ENCODE assay signal across 26 cellular contexts in genomic region chr15:76674883-76675282, GRCh38.
DNase-seq lines count a peak whose midpoint lies in the region; ATAC-seq, FAIRE-seq and TF ChIP-seq lines count a peak whose summit lies in the region.
"Had no signal": no experiment of that assay in that cellular context is flagged by ENCODE, and none has a peak within 500 bp of the region (broad histone marks: within the 10 kb centered on the region; RNA-seq: fewer than 3 reads in every experiment).

No MANE protein-coding gene starts in this region.

- H3K27ac Mint-ChIP-seq in activated CD4-positive, alpha-beta T cell treated with anti-CD3 and anti-CD28 coated beads, Interleukin-2, amount 10 ng/mL, durations not matched to agents 24 days and 14 days, result no peak overlapping the region
- H3K27ac Mint-ChIP-seq: activated naive CD8-positive, alpha-beta T cell treated with anti-CD3 and anti-CD28 coated beads for 36 hours; activated T-helper 17 cell treated with anti-CD3 and anti-CD28 coated beads, Interleukin-2, amount 50 U/mL, for 72 hours; CD4-positive, alpha-beta memory T cell; nephron; stimulated activated effector memory CD8-positive, alpha-beta T cell treated with anti-CD3 and anti-CD28 coated beads, Interleukin-12 subunit alpha, Interleukin-12 subunit beta, amount 100 ng/mL, for 72 hours had no signal

- no peaks in the 10 kb centered on the region for H3K4me1 Mint-ChIP-seq in activated CD4-positive, alpha-beta T cell treated with anti-CD3 and anti-CD28 coated beads, Interleukin-2, amount 10 ng/mL, durations not matched to agents 24 days and 14 days
- H3K4me1 Mint-ChIP-seq: activated naive CD8-positive, alpha-beta T cell treated with anti-CD3 and anti-CD28 coated beads for 36 hours; activated T-helper 17 cell treated with anti-CD3 and anti-CD28 coated beads, Interleukin-2, amount 50 U/mL, for 72 hours; CD4-positive, alpha-beta memory T cell; nephron; stimulated activated effector memory CD8-positive, alpha-beta T cell treated with anti-CD3 and anti-CD28 coated beads, Interleukin-12 subunit alpha, Interleukin-12 subunit beta, amount 100 ng/mL, for 72 hours had no signal

- peak; percentile 34 for DNase-seq in AG04449 (ENCODE audit: low read depth, low spot score)
- DNase-seq in HTR-8/SVneo (ENCODE audit: insufficient read length, low spot score), result peak; percentile 5
- DNase-seq in astrocyte of the cerebellum (ENCODE audit: low read depth), result peak; percentile 4
- DNase-seq in foreskin keratinocyte, result peak; percentile 18 to 50
- no peak for DNase-seq in NCI-H2196 treated with DMSO at 0.1 percent for 48 hours (lab: John Stamatoyannopoulos, UW; ENCODE audit: unreplicated experiment)
- DNase-seq in activated CD4-positive, alpha-beta T cell treated with anti-CD3 and anti-CD28 coated beads, Interleukin-2, amount 10 ng/mL, durations not matched to agents 24 days and 14 days, result no peak
- DNase-seq in activated CD8-positive, alpha-beta memory T cell treated with anti-CD3 and anti-CD28 coated beads for 24 hours, result no peak
- DNase-seq: activated naive CD8-positive, alpha-beta T cell treated with anti-CD3 and anti-CD28 coated beads for 36 hours; caudate nucleus; CD4-positive, alpha-beta memory T cell; DMS153; dorsolateral prefrontal cortex; Kasumi-1; midbrain; NCI-H1092 treated with DMSO at 0.1 percent for 48 hours; NCI-H2107; NCI-H526 treated with DMSO at 0.1 percent for 48 hours had no signal

- peaks cover 3% of the 10 kb centered on the region for H3K27me3 Mint-ChIP-seq in activated CD4-positive, alpha-beta T cell treated with anti-CD3 and anti-CD28 coated beads, Interleukin-2, amount 10 ng/mL, durations not matched to agents 24 days and 14 days
- H3K27me3 Mint-ChIP-seq: activated naive CD8-positive, alpha-beta T cell treated with anti-CD3 and anti-CD28 coated beads for 36 hours; activated T-helper 17 cell treated with anti-CD3 and anti-CD28 coated beads, Interleukin-2, amount 50 U/mL, for 72 hours; CD4-positive, alpha-beta memory T cell had no signal

- H3K4me3 Mint-ChIP-seq in activated CD4-positive, alpha-beta T cell treated with anti-CD3 and anti-CD28 coated beads, Interleukin-2, amount 10 ng/mL, durations not matched to agents 24 days and 14 days, result no peak overlapping the region
- H3K4me3 Mint-ChIP-seq: activated naive CD8-positive, alpha-beta T cell treated with anti-CD3 and anti-CD28 coated beads for 36 hours; activated T-helper 17 cell treated with anti-CD3 and anti-CD28 coated beads, Interleukin-2, amount 50 U/mL, for 72 hours; CD4-positive, alpha-beta memory T cell; nephron; stimulated activated effector memory CD8-positive, alpha-beta T cell treated with anti-CD3 and anti-CD28 coated beads, Interleukin-12 subunit alpha, Interleukin-12 subunit beta, amount 100 ng/mL, for 72 hours had no signal

- H3K36me3 Mint-ChIP-seq in activated CD4-positive, alpha-beta T cell treated with anti-CD3 and anti-CD28 coated beads, Interleukin-2, amount 10 ng/mL, durations not matched to agents 24 days and 14 days (ENCODE audit: low read depth), result no peaks in the 10 kb centered on the region

- ATAC-seq in foreskin keratinocyte (peak; percentile 60), HG03095 (IDR thresholded peaks at IDR 0.05; ENCODE audit: unreplicated experiment) (no peak)
- ATAC-seq: activated T-helper 17 cell treated with anti-CD3 and anti-CD28 coated beads, Interleukin-2, amount 50 U/mL, for 72 hours; left lobe of liver; stimulated activated effector memory CD8-positive, alpha-beta T cell treated with anti-CD3 and anti-CD28 coated beads, Interleukin-12 subunit alpha, Interleukin-12 subunit beta, amount 100 ng/mL, for 72 hours had no signal

- no peaks in the 10 kb centered on the region for H3K9me3 Mint-ChIP-seq in activated CD4-positive, alpha-beta T cell treated with anti-CD3 and anti-CD28 coated beads, Interleukin-2, amount 10 ng/mL, durations not matched to agents 24 days and 14 days
- H3K9me3 Mint-ChIP-seq: activated naive CD8-positive, alpha-beta T cell treated with anti-CD3 and anti-CD28 coated beads for 36 hours; activated T-helper 17 cell treated with anti-CD3 and anti-CD28 coated beads, Interleukin-2, amount 50 U/mL, for 72 hours; nephron; stimulated activated effector memory CD8-positive, alpha-beta T cell treated with anti-CD3 and anti-CD28 coated beads, Interleukin-12 subunit alpha, Interleukin-12 subunit beta, amount 100 ng/mL, for 72 hours had no signal

- no peaks in the 10 kb centered on the region for H3K27me3 ChIP-seq in foreskin keratinocyte
- H3K27me3 ChIP-seq: dorsolateral prefrontal cortex, suprapubic skin, vagina had no signal

- no peak overlapping the region for H3K27ac ChIP-seq in foreskin keratinocyte
- H3K27ac ChIP-seq: dorsolateral prefrontal cortex, epithelial cell of prostate, suprapubic skin, vagina had no signal

- H3K4me1 ChIP-seq in foreskin keratinocyte, result no peaks in the 10 kb centered on the region
- H3K4me1 ChIP-seq: suprapubic skin, vagina had no signal

- H3K4me3 ChIP-seq in AG04449 (ENCODE audit: low read depth, low read length) (no peak overlapping the region), astrocyte of the cerebellum (ENCODE audit: low read depth, low read length) (no peak overlapping the region)
- H3K4me3 ChIP-seq: dorsolateral prefrontal cortex, suprapubic skin, vagina had no signal

- in situ Hi-C loops in astrocyte of the cerebellum (cut with HindIII; ENCODE audit: low sequenced_read_pairs), result no loop called here

- POLR2A ChIA-PET in AG04449 (lab: Yijun Ruan, JAX), result no interaction called here

- FAIRE-seq in HTR-8/SVneo (lab: Jason Lieb, UNC), result no peak
- FAIRE-seq: H1 had no signal

- intact Hi-C loops in activated CD4-positive, alpha-beta T cell treated with anti-CD3 and anti-CD28 coated beads, Interleukin-2, amount 10 ng/mL, durations not matched to agents 24 days and 14 days (cut with micrococcal nuclease), result no loop called here

- CTCF ChIA-PET in AG04449 (lab: Yijun Ruan, JAX), result no interaction called here

- TF ChIP-seq CTCF in AG04449 (IDR thresholded peaks at IDR 0.05; ENCODE audit: insufficient read depth, low read length, missing control alignments) (no peak), astrocyte of the cerebellum (IDR thresholded peaks at IDR 0.05; ENCODE audit: low read depth, low read length, missing control alignments) (no peak), foreskin keratinocyte (conservative IDR thresholded peaks at IDR 0.05) (no peak)

Comparison
In these comparisons a context has a peak if more than half of its experiments do, and no peak if none do; other contexts are left out.
1. DNase-seq: peak in AG04449 (single experiment), HTR-8/SVneo (single experiment), astrocyte of the cerebellum (single experiment) and foreskin keratinocyte (2 of 2); none in NCI-H2196 treated with DMSO at 0.1 percent for 48 hours (single experiment), activated CD4-positive, alpha-beta T cell treated with anti-CD3 and anti-CD28 coated beads, Interleukin-2, amount 10 ng/mL, durations not matched to agents 24 days and 14 days (single experiment) and activated CD8-positive, alpha-beta memory T cell treated with anti-CD3 and anti-CD28 coated beads for 24 hours (single experiment).